Comparison of ENCODE assay signal across 8 cellular contexts in the genomic region with DNA sequence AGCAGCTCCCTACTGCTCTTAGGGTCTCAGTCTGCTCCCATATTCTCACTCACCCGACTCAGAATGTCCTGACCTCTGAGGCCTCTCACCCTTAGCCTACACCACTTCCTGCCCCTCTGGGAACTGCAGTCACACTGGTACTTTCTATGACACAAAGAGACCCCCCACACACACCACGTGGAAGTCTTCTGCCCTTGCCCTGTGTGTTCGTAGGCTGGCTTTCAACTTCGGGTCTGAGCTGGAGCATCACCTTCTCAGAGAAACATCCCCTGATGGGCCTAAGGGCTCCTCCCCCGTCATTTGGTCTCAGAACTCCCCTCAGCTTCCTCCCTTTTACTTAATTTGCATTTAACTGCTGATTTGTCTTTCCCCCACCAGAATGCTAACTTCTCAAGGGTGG. TPM values are rescaled to one million over a fixed set of nuclear protein-coding genes. Genes with fewer than 3 reads are reported as not detected.
DNase-seq lines count a peak whose midpoint lies in the region; ATAC-seq and TF ChIP-seq lines count a peak whose summit lies in the region.
"Not testable (repeated sequence)": the region's sequence is repeated elsewhere in the genome, so short reads cannot be mapped to it uniquely, and the experiment has no call there.

No MANE protein-coding gene starts in this region.

- not testable (repeated sequence) for H3K27ac ChIP-seq in CD8-positive, alpha-beta T cell (ENCODE audit: low read depth, low read length)
- peak overlapping the region; percentile 75 for H3K27ac ChIP-seq in smooth muscle cell (ENCODE audit: low read depth)

- WGBS in smooth muscle cell (ENCODE audit: low lambda C conversion rate) = 77% methylated on average over 5 of the region's 5 CpGs

- not testable (repeated sequence) for H3K4me2 ChIP-seq in smooth muscle cell

- not testable (repeated sequence) for H3K36me3 Mint-ChIP-seq in CD8-positive, alpha-beta T cell; activated B cell treated with CpG ODN at 0.5 μM for 24 hours (ENCODE audit: low read depth); activated naive CD4-positive, alpha-beta T cell treated with anti-CD3 and anti-CD28 coated beads for 36 hours (ENCODE audit: low read depth)

- H3K4me1 ChIP-seq in CD8-positive, alpha-beta T cell (ENCODE audit: insufficient read depth, low read length); smooth muscle cell (ENCODE audit: low read depth): not testable (repeated sequence)

- not testable (repeated sequence) for H3K79me2 ChIP-seq in smooth muscle cell (ENCODE audit: low read depth)

- not testable (repeated sequence) for H3K4me3 ChIP-seq in CD8-positive, alpha-beta T cell (ENCODE audit: low read depth, low read length); smooth muscle cell

- intact Hi-C loops in CD8-positive, alpha-beta T cell (cut with DNase I, micrococcal nuclease); activated B cell treated with CpG ODN at 0.5 μM for 24 hours (cut with micrococcal nuclease): not testable (repeated sequence)
- intact Hi-C loops in activated naive CD4-positive, alpha-beta T cell treated with anti-CD3 and anti-CD28 coated beads for 36 hours (cut with micrococcal nuclease) = loop anchor here (5.0 kb wide), 1 partner anchor 199 kb away; no protein-coding TSS in a partner anchor

- H3K9me3 Mint-ChIP-seq in CD8-positive, alpha-beta T cell; activated B cell treated with CpG ODN at 0.5 μM for 24 hours; activated naive CD4-positive, alpha-beta T cell treated with anti-CD3 and anti-CD28 coated beads for 36 hours: not testable (repeated sequence)

- not testable (repeated sequence) for TF ChIP-seq CTCF in CD8-positive, alpha-beta T cell (IDR thresholded peaks at IDR 0.05); activated B cell treated with CpG ODN at 0.5 μM for 24 hours (IDR thresholded peaks at IDR 0.05); smooth muscle cell (IDR thresholded peaks at IDR 0.05; ENCODE audit: borderline replicate concordance, insufficient read depth, poor library complexity, severe bottlenecking)

- not testable (repeated sequence) for H3K4me1 Mint-ChIP-seq in CD8-positive, alpha-beta T cell (ENCODE audit: low read depth); activated B cell treated with CpG ODN at 0.5 μM for 24 hours
- peaks cover 17% of the 10 kb centered on the region for H3K4me1 Mint-ChIP-seq in activated naive CD4-positive, alpha-beta T cell treated with anti-CD3 and anti-CD28 coated beads for 36 hours (ENCODE audit: low read depth)

- H3K27me3 ChIP-seq in CD8-positive, alpha-beta T cell (ENCODE audit: insufficient read depth, low read length); smooth muscle cell (ENCODE audit: low read depth): not testable (repeated sequence)

- not testable (repeated sequence) for H3K9ac ChIP-seq in smooth muscle cell (ENCODE audit: low read depth)

- DNase-seq in CD8-positive, alpha-beta T cell; activated B cell treated with CpG ODN at 0.5 μM for 24 hours; smooth muscle cell (lab: John Stamatoyannopoulos, UW; ENCODE audit: unreplicated experiment): not testable (repeated sequence)
- peak; percentile 63 for DNase-seq in activated naive CD4-positive, alpha-beta T cell treated with anti-CD3 and anti-CD28 coated beads for 36 hours

- not testable (repeated sequence) for H4K20me1 ChIP-seq in smooth muscle cell (ENCODE audit: low read depth)

- not testable (repeated sequence) for H3K27me3 Mint-ChIP-seq in CD8-positive, alpha-beta T cell (ENCODE audit: low read depth); activated B cell treated with CpG ODN at 0.5 μM for 24 hours; activated naive CD4-positive, alpha-beta T cell treated with anti-CD3 and anti-CD28 coated beads for 36 hours (ENCODE audit: low read depth)

- not testable (repeated sequence) for H2AFZ ChIP-seq in smooth muscle cell (ENCODE audit: low read depth)

- CTCF ChIA-PET in CD8-positive, alpha-beta T cell (lab: Charles Lee); activated B cell treated with CpG ODN at 0.5 μM for 24 hours (lab: Charles Lee); activated naive CD4-positive, alpha-beta T cell treated with anti-CD3 and anti-CD28 coated beads for 36 hours (lab: Charles Lee): not testable (repeated sequence)

- not testable (repeated sequence) for H3K9me3 ChIP-seq in CD8-positive, alpha-beta T cell (ENCODE audit: low read length); smooth muscle cell (replicated peaks; ENCODE audit: low read depth)

- not testable (repeated sequence) for H3K36me3 ChIP-seq in CD8-positive, alpha-beta T cell (ENCODE audit: insufficient read depth, low read length); smooth muscle cell (ENCODE audit: low read depth)

- POLR2A ChIA-PET in CD8-positive, alpha-beta T cell (lab: Charles Lee); activated B cell treated with CpG ODN at 0.5 μM for 24 hours (lab: Charles Lee): not testable (repeated sequence)

- H3F3A ChIP-seq in smooth muscle cell (ENCODE audit: low read depth) = not testable (repeated sequence)

- not testable (repeated sequence) for H3K4me3 Mint-ChIP-seq in CD8-positive, alpha-beta T cell; activated B cell treated with CpG ODN at 0.5 μM for 24 hours; activated naive CD4-positive, alpha-beta T cell treated with anti-CD3 and anti-CD28 coated beads for 36 hours

- H3K27ac Mint-ChIP-seq in CD8-positive, alpha-beta T cell; activated B cell treated with CpG ODN at 0.5 μM for 24 hours: not testable (repeated sequence)
- peak overlapping the region; percentile 66 for H3K27ac Mint-ChIP-seq in activated naive CD4-positive, alpha-beta T cell treated with anti-CD3 and anti-CD28 coated beads for 36 hours

- ATAC-seq in CD8-positive, alpha-beta T cell = peak; percentile 34
- ATAC-seq in GM19023 (IDR thresholded peaks at IDR 0.05; ENCODE audit: unreplicated experiment) (peak; percentile 81), GM21529 (IDR thresholded peaks at IDR 0.05; ENCODE audit: unreplicated experiment) (peak; percentile 83), HG02938 (IDR thresholded peaks at IDR 0.05; ENCODE audit: unreplicated experiment) (peak; percentile 63), HG03442 (IDR thresholded peaks at IDR 0.05; ENCODE audit: unreplicated experiment) (peak; percentile 75), activated B cell treated with CpG ODN at 0.5 μM for 24 hours (ENCODE audit: low read depth) (peak; percentile 49)

RNA-seq across cellular contexts. Expression of gene DDX11, which starts 22.0 kb away (rescaled TPM):
- 10 to 100 TPM; 49.7 to 55.2 TPM for total RNA-seq in CD8-positive, alpha-beta T cell
- 49.5 and 62.2 TPM in 2 replicates for total RNA-seq in activated B cell treated with CpG ODN at 0.5 μM for 24 hours
- 100 to 1,000 TPM; 136 to 155 TPM for total RNA-seq in activated naive CD4-positive, alpha-beta T cell treated with anti-CD3 and anti-CD28 coated beads for 36 hours
- 13.5 and 22.8 TPM in 2 replicates for total RNA-seq in smooth muscle cell
- polyA plus RNA-seq in smooth muscle cell = 13.4 and 27.3 TPM in 2 replicates
